In genomic region chr1:40901886-40902633, GRCh38 we compare ENCODE assay signal across 11 cellular contexts. TPM values are rescaled to one million over a fixed set of nuclear protein-coding genes. Genes with fewer than 3 reads are reported as not detected.
DNase-seq lines count a peak whose midpoint lies in the region; ATAC-seq and TF ChIP-seq lines count a peak whose summit lies in the region.
"Had no signal": no experiment of that assay in that cellular context is flagged by ENCODE, and none has a peak within 500 bp of the region (broad histone marks: within the 10 kb centered on the region; RNA-seq: fewer than 3 reads in every experiment).

No MANE protein-coding gene starts in this region.

- H3K9ac ChIP-seq in BLaER1 treated with 17β-estradiol and CSF1 and Interleukin-3, amounts not matched to agents 10 nM and 100 nM: peak overlapping the region in 9 of 11 experiments; percentile 22 to 60 (median 50); a peak in 15 of 22 replicates

- POLR2A ChIA-PET in PC-9 (lab: Charles Lee; ENCODE audit: unreplicated experiment): interaction anchor here (0.5 to 1.3 kb wide), 5 partner anchors 11 to 64 kb away, joined by 3 to 9 read pairs (median 4); no protein-coding TSS in a partner anchor

- no peaks in the 10 kb centered on the region for H3K27me3 ChIP-seq in BLaER1 treated with 17β-estradiol and CSF1 and Interleukin-3, amounts not matched to agents 10 nM and 100 nM
- no peaks in the 10 kb centered on the region for H3K27me3 ChIP-seq in PC-9 (ENCODE audit: insufficient read depth, low read depth)
- no peaks in the 10 kb centered on the region for H3K27me3 ChIP-seq in esophagus (ENCODE audit: control insufficient read depth in 1 of 2, insufficient read depth in 2 of 2, low read length in 2 of 2)
- H3K27me3 ChIP-seq: upper lobe of left lung had no signal

- no peaks in the 10 kb centered on the region for H3K79me2 ChIP-seq in PC-9 (ENCODE audit: low read depth)

- WGBS in esophagus, 2 donors: 47 to 59% methylated on average over 11 of the region's 11 CpGs

- peaks cover 76% of the 10 kb centered on the region for H3F3A ChIP-seq in PC-9 (ENCODE audit: insufficient read depth, low read depth)

- peak overlapping the region; percentile 20 for H2AFZ ChIP-seq in PC-9

- intact Hi-C loops in PC-9 (cut with micrococcal nuclease; ENCODE audit: unreplicated experiment): no loop called here

- H4K20me1 ChIP-seq in BLaER1 treated with 17β-estradiol and CSF1 and Interleukin-3, amounts not matched to agents 10 nM and 100 nM: no peaks in the 10 kb centered on the region
- H4K20me1 ChIP-seq in PC-9 (ENCODE audit: insufficient read depth): no peaks in the 10 kb centered on the region

- CTCF ChIA-PET in PC-9 (lab: Charles Lee): interaction anchor here (0.6 kb wide), 1 partner anchor 47 kb away, joined by 3 read pairs; no protein-coding TSS in a partner anchor

- BruUV-seq in PC-9 (replicated peaks; lab: Mats Ljungman, UMichigan): TSS peak; percentile 2

- no peak for TF ChIP-seq CTCF in PC-9 (conservative IDR thresholded peaks at IDR 0.05)
- TF ChIP-seq CTCF in omental fat pad (IDR thresholded peaks at IDR 0.05): no peak

- no peaks in the 10 kb centered on the region for H3K9me2 ChIP-seq in PC-9 (ENCODE audit: insufficient read depth)

- DNase-seq in PC-9 (peak; percentile 71 to 95), omental fat pad (ENCODE audit: low spot score) (no peak), SKM-1 treated with dmso at 0.1 percent for 144 hours (lab: John Stamatoyannopoulos, UW; ENCODE audit: unreplicated experiment) (no peak), NCI-H2029 (lab: John Stamatoyannopoulos, UW) (no peak)
- DNase-seq in central memory CD4-positive, alpha-beta T cell: no peak
- DNase-seq: NCI-H510A treated with DMSO at 0.1 percent for 48 hours, upper lobe of left lung had no signal

- H3K9me3 ChIP-seq in BLaER1 treated with 17β-estradiol and CSF1 and Interleukin-3, amounts not matched to agents 10 nM and 100 nM (replicated peaks in 1 of 11): no peaks in the 10 kb centered on the region
- H3K9me3 ChIP-seq in PC-9 (ENCODE audit: insufficient read depth, low read depth) (no peaks in the 10 kb centered on the region), esophagus (ENCODE audit: control insufficient read depth in 2 of 2, insufficient read depth in 1 of 2, low read depth in 1 of 2, low read length in 1 of 2) (no peaks in the 10 kb centered on the region)
- H3K9me3 ChIP-seq: upper lobe of left lung had no signal

- H3K4me3 ChIP-seq in BLaER1 treated with 17β-estradiol and CSF1 and Interleukin-3, amounts not matched to agents 10 nM and 100 nM: peak overlapping the region in 7 of 10 experiments; percentile 8 to 37 (median 12); a peak in 6 of 20 replicates
- H3K4me3 ChIP-seq in PC-9: no peak overlapping the region
- no peak overlapping the region for H3K4me3 ChIP-seq in esophagus (ENCODE audit: low read depth in 1 of 2, low read length in 2 of 2)
- H3K4me3 ChIP-seq: upper lobe of left lung had no signal

- ATAC-seq in omental fat pad (ENCODE audit: low FRiP score) (peak; percentile 45), HG02798 (IDR thresholded peaks at IDR 0.05; ENCODE audit: poor library complexity, unreplicated experiment) (no peak)

- H3K4me2 ChIP-seq in BLaER1 treated with 17β-estradiol and CSF1 and Interleukin-3, amounts not matched to agents 10 nM and 100 nM: peak overlapping the region; percentile 47 to 89 (median 83)
- H3K4me2 ChIP-seq in PC-9: peak overlapping the region; percentile 64

- H3K36me3 ChIP-seq in BLaER1 treated with 17β-estradiol and CSF1 and Interleukin-3, amounts not matched to agents 10 nM and 100 nM: no peaks in the 10 kb centered on the region
- H3K36me3 ChIP-seq in PC-9 (ENCODE audit: low read depth) (no peaks in the 10 kb centered on the region), esophagus (ENCODE audit: control insufficient read depth in 2 of 2, insufficient read depth in 2 of 2, low read length in 1 of 2) (no peaks in the 10 kb centered on the region)
- H3K36me3 ChIP-seq: upper lobe of left lung had no signal

- H3K27ac ChIP-seq in BLaER1 treated with 17β-estradiol and CSF1 and Interleukin-3, amounts not matched to agents 10 nM and 100 nM: peak overlapping the region in 9 of 11 experiments; percentile 34 to 76 (median 68); a peak in 17 of 22 replicates
- H3K27ac ChIP-seq in PC-9: peak overlapping the region; percentile 97
- peak overlapping the region; percentile 44 to 86 for H3K27ac ChIP-seq in esophagus (ENCODE audit: low read depth in 2 of 2, low read length in 1 of 2)
- H3K27ac ChIP-seq: upper lobe of left lung, VCaP had no signal

- peaks cover 38 to 83% (median 59%) of the 10 kb centered on the region in 10 experiments for H3K4me1 ChIP-seq in BLaER1 treated with 17β-estradiol and CSF1 and Interleukin-3, amounts not matched to agents 10 nM and 100 nM
- H3K4me1 ChIP-seq in PC-9 (replicated peaks; ENCODE audit: insufficient read depth) (peaks cover 79% of the 10 kb centered on the region), esophagus (ENCODE audit: control insufficient read depth in 2 of 2, insufficient read depth in 2 of 2, low read length in 1 of 2) (peaks cover 0 to 17% of the 10 kb centered on the region in 2 donors)

RNA-seq across cellular contexts. Expression of gene CITED4, which starts 39.9 kb away (rescaled TPM):
- total RNA-seq in PC-9 (2021) (67.5 and 98.2 TPM in 2 replicates), omental fat pad (10 to 100 TPM in 3 of 4 donors, 1 to 10 TPM in 1; 5.8 to 21.6 (median 13.6) TPM)
- polyA plus RNA-seq in esophagus: 10 to 100 TPM; 11.7 to 21.8 TPM

Comparison
In these comparisons a context has a peak if more than half of its experiments do, and no peak if none do; other contexts are left out.
1. H3K4me3 ChIP-seq: peak in BLaER1 treated with 17β-estradiol and CSF1 and Interleukin-3, amounts not matched to agents 10 nM and 100 nM (7 of 10); none in PC-9 (single experiment) and esophagus (0 of 2).
2. DNase-seq: peak in PC-9 (2 of 2); none in omental fat pad (single experiment), SKM-1 treated with dmso at 0.1 percent for 144 hours (single experiment), NCI-H2029 (single experiment) and central memory CD4-positive, alpha-beta T cell (single experiment).
3. Peak in every context shown above with its lines, with median percentiles within 50 percentile points of each other: H3K27ac ChIP-seq.